8 cellular contexts compared by ENCODE assay signal in the genomic region with DNA sequence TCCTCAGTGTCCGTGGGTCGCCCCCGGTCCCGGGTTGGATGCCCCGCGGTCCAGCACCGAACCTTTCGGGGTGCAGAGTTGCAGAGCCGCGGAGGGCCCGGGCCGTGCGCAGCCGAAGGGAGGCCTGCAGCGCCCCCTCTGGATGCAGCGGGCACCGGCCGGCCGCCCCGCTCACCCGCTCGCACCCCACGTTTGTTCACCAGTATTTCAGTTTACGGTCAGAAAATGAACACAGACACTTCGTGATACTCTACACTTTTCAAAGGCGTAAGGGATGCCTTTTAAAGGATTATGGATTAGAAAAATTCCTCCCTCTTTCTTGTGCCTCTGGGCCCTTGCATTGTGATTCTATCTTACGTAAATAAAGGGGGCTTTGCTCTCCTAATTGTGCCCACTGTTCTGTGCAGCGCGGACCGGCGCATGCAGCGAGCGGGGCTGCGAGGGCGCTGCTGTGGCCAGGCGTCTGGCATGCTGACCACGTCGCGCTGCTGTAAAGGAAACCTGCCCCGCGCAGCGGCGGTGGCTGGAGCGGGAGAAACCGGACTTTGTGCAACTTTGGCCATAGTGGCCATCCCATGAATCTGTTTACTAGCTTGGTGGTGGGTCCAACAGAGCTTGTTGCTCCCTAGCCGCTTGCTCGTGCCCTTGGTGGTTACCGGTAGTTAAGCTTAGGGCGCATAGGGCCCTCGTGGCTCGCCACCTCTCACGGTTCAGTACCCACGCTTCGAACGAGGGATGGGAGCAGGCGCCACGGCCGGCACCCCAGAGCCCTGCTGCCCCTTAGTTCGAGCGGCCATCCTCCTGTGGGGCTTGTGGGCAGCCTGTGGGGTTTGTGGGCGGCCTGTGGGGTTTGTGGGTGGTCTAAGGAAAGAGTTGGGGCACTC. TPM values are rescaled to one million over a fixed set of nuclear protein-coding genes. Genes with fewer than 3 reads are reported as not detected.
A peak's percentile ranks its signal among the peaks of the same experiment; 100 is the strongest.
DNase-seq lines count a peak whose midpoint lies in the region; FAIRE-seq and TF ChIP-seq lines count a peak whose summit lies in the region.

No MANE protein-coding gene starts in this region.

- H3K4me2 ChIP-seq in keratinocyte (ENCODE audit: control insufficient read depth, extremely low read depth, insufficient read depth, low read depth, low read length): peak overlapping the region; percentile 64

- dilution Hi-C loops in keratinocyte (cut with MboI; ENCODE audit: extremely low pct_ligation_motif_present, low sequenced_read_pairs): no loop called here

- TF ChIP-seq CTCF in keratinocyte (optimal IDR thresholded peaks at IDR 0.05 in 1 of 3, IDR thresholded peaks at IDR 0.05 in 1 of 3, conservative IDR thresholded peaks at IDR 0.05 in 1 of 3; ENCODE audit: extremely low read depth in 1 of 3, insufficient read depth in 2 of 3, low read length in 3 of 3): peak; percentile 30 to 44 (median 40)

- H3K79me2 ChIP-seq in keratinocyte (ENCODE audit: control insufficient read depth, insufficient read depth, low read length): no peaks in the 10 kb centered on the region

- H3K27ac ChIP-seq in caudate nucleus (ENCODE audit: low read depth, low read length): peak overlapping the region; percentile 55
- no peak overlapping the region for H3K27ac ChIP-seq in keratinocyte (ENCODE audit: control insufficient read depth, insufficient read depth, low read length)

- no peaks in the 10 kb centered on the region for H4K20me1 ChIP-seq in keratinocyte (ENCODE audit: control insufficient read depth, extremely low read depth, insufficient read depth, low read length)

- peaks cover 13% of the 10 kb centered on the region for H3K4me1 ChIP-seq in keratinocyte (ENCODE audit: control insufficient read depth, extremely low read depth, insufficient read depth, low read length)

- no peak for FAIRE-seq in keratinocyte (lab: Jason Lieb, UNC)

- H3K9me3 ChIP-seq in keratinocyte (ENCODE audit: control insufficient read depth, low read depth, low read length): no peaks in the 10 kb centered on the region

- no peak overlapping the region for H3K9ac ChIP-seq in keratinocyte (ENCODE audit: control insufficient read depth, extremely low read depth, insufficient read depth, low read length)

- H3K36me3 ChIP-seq in keratinocyte (ENCODE audit: control insufficient read depth in 2 of 2, extremely low read depth in 1 of 2, insufficient read depth in 2 of 2, low read length in 2 of 2): no peaks in the 10 kb centered on the region

- H2AFZ ChIP-seq in keratinocyte (ENCODE audit: control insufficient read depth, low read length): no peak overlapping the region

- H3K9me1 ChIP-seq in keratinocyte (ENCODE audit: control insufficient read depth, extremely low read depth, insufficient read depth, low read length): no peaks in the 10 kb centered on the region

- H3K4me3 ChIP-seq in keratinocyte (ENCODE audit: control insufficient read depth in 2 of 3, extremely low read depth in 1 of 3, insufficient read depth in 2 of 3, low read depth in 1 of 3, low read length in 3 of 3): peak overlapping the region in 1 of 3 experiments; percentile 41

- peaks cover 36% of the 10 kb centered on the region for H3K27me3 ChIP-seq in keratinocyte (ENCODE audit: control insufficient read depth, extremely low read depth, insufficient read depth, low read length)

- DNase-seq in DMS79 treated with DMSO at 0.1 percent for 48 hours (lab: John Stamatoyannopoulos, UW): peak; percentile 56
- peak; percentile 5 for DNase-seq in NOMO-1 treated with dmso at 0.1 percent for 144 hours (lab: John Stamatoyannopoulos, UW; ENCODE audit: unreplicated experiment)
- DNase-seq in caudate nucleus (lab: John Stamatoyannopoulos, UW): peak in 38 of 61 donors; percentile 11 to 66 (median 28)
- DNase-seq in keratinocyte (ENCODE audit: low read depth, low spot score): no peak
- DNase-seq in stimulated activated CD4-positive, alpha-beta T cell treated with anti-CD3 and anti-CD28 coated beads, Interleukin-4, amount 100 ng/mL, for 24 hours: peak; percentile 8
- no peak for DNase-seq in NCI-H226
- DNase-seq in SHP77 treated with DMSO at 0.1 percent for 48 hours (lab: John Stamatoyannopoulos, UW): no peak
- DNase-seq in cortex of kidney (lab: John Stamatoyannopoulos, UW): no peak

RNA-seq across cellular contexts. Expression of gene MEST, which starts 0.8 kb away (rescaled TPM):
- polyA plus RNA-seq in keratinocyte: 3.7 to 5.8 TPM (median 3.8 TPM) in 3 replicates
- 0.54 TPM for polyA plus RNA-seq in keratinocyte (2011; ENCODE audit: low read depth)
- 4.4 and 5.1 TPM in 2 replicates for polyA plus RNA-seq in keratinocyte (2011; cell fraction: cytosol; rRNA removed)
- 2.8 and 7.7 TPM in 2 replicates for polyA plus RNA-seq in keratinocyte (2011; cell fraction: nucleus; rRNA removed)
- 1.3 and 2.9 TPM in 2 replicates for polyA plus RNA-seq in keratinocyte (2012; ENCODE audit: low replicate concordance)
- polyA minus RNA-seq in keratinocyte: 5.8 to 8.4 TPM (median 6.8 TPM) in 3 replicates
- 7.5 TPM for polyA minus RNA-seq in keratinocyte (2011; cell fraction: cytosol; rRNA and poly(A)+ RNA removed)
- 3.0 and 3.3 TPM in 2 replicates for polyA minus RNA-seq in keratinocyte (2011; cell fraction: nucleus; rRNA and poly(A)+ RNA removed)

RNA-seq across cellular contexts. Expression of gene CEP41, which starts 50.3 kb away (rescaled TPM):
- polyA plus RNA-seq in keratinocyte: 10.1 to 21.5 TPM (median 13.4 TPM) in 3 replicates
- 2.1 TPM for polyA plus RNA-seq in keratinocyte (2011; ENCODE audit: low read depth)
- polyA plus RNA-seq in keratinocyte (2011; cell fraction: cytosol; rRNA removed): 6.8 and 8.6 TPM in 2 replicates
- polyA plus RNA-seq in keratinocyte (2011; cell fraction: nucleus; rRNA removed): 16.0 and 17.1 TPM in 2 replicates
- polyA plus RNA-seq in keratinocyte (2012; ENCODE audit: low replicate concordance): 4.4 and 9.6 TPM in 2 replicates
- polyA minus RNA-seq in keratinocyte: 4.9 to 8.7 TPM (median 8.7 TPM) in 3 replicates
- polyA minus RNA-seq in keratinocyte (2011; cell fraction: cytosol; rRNA and poly(A)+ RNA removed): 8.6 TPM
- polyA minus RNA-seq in keratinocyte (2011; cell fraction: nucleus; rRNA and poly(A)+ RNA removed): 6.3 and 15.1 TPM in 2 replicates

Comparison
In these comparisons a context has a peak if more than half of its experiments do, and no peak if none do; other contexts are left out.
1. DNase-seq: peak in DMS79 treated with DMSO at 0.1 percent for 48 hours (single experiment), NOMO-1 treated with dmso at 0.1 percent for 144 hours (single experiment), caudate nucleus (38 of 61) and stimulated activated CD4-positive, alpha-beta T cell treated with anti-CD3 and anti-CD28 coated beads, Interleukin-4, amount 100 ng/mL, for 24 hours (single experiment); none in keratinocyte (single experiment), NCI-H226 (single experiment), SHP77 treated with DMSO at 0.1 percent for 48 hours (single experiment) and cortex of kidney (single experiment).